In the genomic region with DNA sequence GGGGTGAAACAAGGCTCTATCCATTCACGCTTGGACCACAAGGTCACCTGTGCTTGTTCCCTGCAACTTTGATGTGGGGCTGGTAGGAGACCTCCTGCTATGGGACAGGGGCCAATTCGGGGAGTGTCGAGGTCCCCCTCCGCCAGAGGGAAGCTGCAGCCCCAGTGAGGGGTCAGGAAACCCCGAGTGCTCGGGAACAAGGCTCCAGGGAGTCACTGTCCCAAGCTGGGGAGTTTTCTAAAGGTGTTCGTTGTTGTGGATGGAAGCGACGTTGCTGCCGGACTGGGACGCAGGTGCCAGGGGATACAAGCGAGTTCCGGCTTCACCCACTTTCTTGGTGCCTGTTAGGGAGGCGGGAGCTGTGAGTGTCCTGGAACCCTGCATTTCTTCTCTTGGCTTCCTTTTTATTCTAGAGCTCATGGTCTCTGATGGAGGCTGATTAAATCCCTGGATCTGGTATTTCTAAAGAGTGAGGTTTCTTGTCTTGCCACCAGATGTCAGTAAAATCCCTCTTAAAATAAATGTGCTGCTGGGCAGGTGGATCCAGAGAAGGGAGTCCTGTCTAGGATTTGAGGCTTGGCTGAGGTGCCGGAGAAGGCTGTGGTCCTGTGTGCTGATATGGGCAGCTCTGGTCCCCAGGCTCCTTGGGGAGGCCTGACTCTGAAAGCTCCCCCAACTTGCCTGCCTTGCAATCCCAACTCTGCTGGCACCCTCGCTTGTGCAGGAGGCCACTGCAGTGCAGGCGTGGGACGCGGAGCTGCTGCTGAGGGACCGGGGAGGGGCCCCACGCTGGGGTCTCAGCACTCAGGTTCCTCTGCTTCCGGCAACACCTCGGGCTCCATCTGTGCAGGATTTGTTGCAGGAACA, we compare ENCODE assay signal across 8 cellular contexts.
DNase-seq lines count a peak whose midpoint lies in the region; ATAC-seq and TF ChIP-seq lines count a peak whose summit lies in the region.

No MANE protein-coding gene starts in this region.

- H3K4me1 ChIP-seq in HAP-1, result no peaks in the 10 kb centered on the region

- ATAC-seq in GM18498 (IDR thresholded peaks at IDR 0.05; ENCODE audit: unreplicated experiment) (no peak), HG03521 (IDR thresholded peaks at IDR 0.05; ENCODE audit: unreplicated experiment) (no peak)

- DNase-seq in AG09319 (ENCODE audit: extremely low read depth, low read depth) (no peak), HAP-1 (ENCODE audit: low spot score in 2 of 2) (peak; percentile 35 to 53), NCI-H345 treated with DMSO at 0.1 percent for 48 hours (lab: John Stamatoyannopoulos, UW; ENCODE audit: unreplicated experiment) (peak; percentile 76), cerebellar cortex (ENCODE audit: low spot score) (peak; percentile 64), kidney glomerular epithelial cell (lab: John Stamatoyannopoulos, UW) (peak; percentile 61)
- no peak for DNase-seq in stimulated activated CD4-positive, alpha-beta T cell treated with anti-CD3 and anti-CD28 coated beads, Interleukin-1b, Interleukin-23, amount 100 ng/mL, for 48 hours

- no peaks in the 10 kb centered on the region for H3K9me3 ChIP-seq in HAP-1

- TF ChIP-seq CTCF in AG09319 (IDR thresholded peaks at IDR 0.05; ENCODE audit: low read depth, low read length), result peak; percentile 37

- H3K36me3 ChIP-seq in HAP-1 (replicated peaks), result no peaks in the 10 kb centered on the region

- H3K27me3 ChIP-seq in HAP-1 (ENCODE audit: low read depth), result no peaks in the 10 kb centered on the region

- H3K4me3 ChIP-seq in HAP-1, result no peak overlapping the region

- in situ Hi-C loops in HAP-1 (cut with MboI; ENCODE audit: low sequenced_read_pairs), result loop anchor here (5.0 to 10.0 kb wide), 2 partner anchors 968 to 1130 kb away; no protein-coding TSS in a partner anchor

Comparison
In these comparisons a context has a peak if more than half of its experiments do, and no peak if none do; other contexts are left out.
1. DNase-seq: peak in HAP-1 (2 of 2), NCI-H345 treated with DMSO at 0.1 percent for 48 hours (single experiment), cerebellar cortex (single experiment) and kidney glomerular epithelial cell (single experiment); none in AG09319 (single experiment) and stimulated activated CD4-positive, alpha-beta T cell treated with anti-CD3 and anti-CD28 coated beads, Interleukin-1b, Interleukin-23, amount 100 ng/mL, for 48 hours (single experiment).